Comparison of ENCODE assay signal across 8 cellular contexts in the genomic region with DNA sequence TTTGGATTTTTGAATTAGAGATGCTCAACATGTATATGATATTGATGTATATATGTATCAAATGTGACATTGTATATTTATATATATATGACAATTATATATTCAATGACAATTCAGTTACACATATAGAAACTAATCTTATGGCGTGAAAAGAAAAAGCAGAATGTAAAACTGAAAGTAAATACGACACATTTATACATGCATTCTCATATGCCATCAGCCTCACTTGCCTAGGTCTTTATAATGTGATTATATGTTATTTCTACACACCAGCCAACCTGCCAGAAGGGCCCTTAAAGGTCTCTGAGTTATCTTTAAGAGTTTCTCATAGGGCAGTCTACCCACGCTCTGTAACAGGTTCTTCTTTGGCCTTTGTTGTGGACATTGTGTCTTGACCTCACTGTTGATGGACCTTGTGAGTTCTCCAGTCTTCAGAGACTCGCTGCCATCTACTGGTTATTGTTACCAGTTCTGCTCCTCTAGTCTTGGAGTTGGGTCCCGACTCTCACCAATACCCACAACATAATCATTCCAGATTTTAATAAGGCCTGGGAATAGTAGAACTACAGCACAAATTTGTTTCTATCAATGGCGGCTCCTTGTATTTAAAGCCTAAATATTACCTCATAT.
DNase-seq lines count a peak whose midpoint lies in the region; ATAC-seq and TF ChIP-seq lines count a peak whose summit lies in the region.
"Had no signal": no experiment of that assay in that cellular context is flagged by ENCODE, and none has a peak within 500 bp of the region (broad histone marks: within the 10 kb centered on the region; RNA-seq: fewer than 3 reads in every experiment).

No MANE protein-coding gene starts in this region.

- CTCF ChIA-PET in RWPE1 (lab: Yijun Ruan, JAX): no interaction called here

- DNase-seq in NCI-H1930 (lab: John Stamatoyannopoulos, UW) (peak; percentile 10 to 28), endothelial cell (ENCODE audit: low spot score) (peak; percentile 35), neural crest cell (ENCODE audit: low read depth, low spot score) (no peak), RWPE1 (ENCODE audit: low spot score) (no peak)
- DNase-seq in activated CD4-positive, CD25-positive, alpha-beta regulatory T cell treated with anti-CD3 and anti-CD28 coated beads, Interleukin-2, amount 50 U/mL, for 72 hours: no peak

- ATAC-seq in GM18511 (IDR thresholded peaks at IDR 0.05; ENCODE audit: unreplicated experiment) (peak; percentile 69), HG02759 (IDR thresholded peaks at IDR 0.05; ENCODE audit: unreplicated experiment) (peak; percentile 79)

- H3K9me3 Mint-ChIP-seq in endothelial cell (ENCODE audit: unreplicated experiment) (no peaks in the 10 kb centered on the region), neural crest cell (peaks cover 9% of the 10 kb centered on the region)

- POLR2A ChIA-PET in RWPE1 (lab: Yijun Ruan, JAX; ENCODE audit: low non-redundant PET): no interaction called here

- H3K36me3 Mint-ChIP-seq in endothelial cell (ENCODE audit: low read depth, unreplicated experiment) (no peaks in the 10 kb centered on the region), neural crest cell (ENCODE audit: low read depth) (peaks cover 15% of the 10 kb centered on the region)

- no peak overlapping the region for H3K27ac ChIP-seq in RWPE1
- H3K27ac ChIP-seq: skin epidermis had no signal

- H3K4me1 Mint-ChIP-seq in endothelial cell (ENCODE audit: unreplicated experiment) (peaks cover 16% of the 10 kb centered on the region), neural crest cell (peaks cover 13% of the 10 kb centered on the region)

- H3K27me3 Mint-ChIP-seq in endothelial cell (ENCODE audit: unreplicated experiment): no peaks in the 10 kb centered on the region
- H3K27me3 Mint-ChIP-seq in neural crest cell (ENCODE audit: low read depth): no peaks in the 10 kb centered on the region

- H3K27ac Mint-ChIP-seq in endothelial cell (ENCODE audit: unreplicated experiment) (no peak overlapping the region), neural crest cell (ENCODE audit: unreplicated experiment) (no peak overlapping the region)

- TF ChIP-seq CTCF in endothelial cell (IDR thresholded peaks at IDR 0.05; ENCODE audit: unreplicated experiment) (no peak), neural crest cell (conservative IDR thresholded peaks at IDR 0.05) (peak; percentile 61), RWPE1 (conservative IDR thresholded peaks at IDR 0.05; ENCODE audit: low read depth) (no peak)

- H3K4me3 Mint-ChIP-seq in endothelial cell (ENCODE audit: unreplicated experiment) (no peak overlapping the region), neural crest cell (no peak overlapping the region)

Comparison
In these comparisons a context has a peak if more than half of its experiments do, and no peak if none do; other contexts are left out.
1. DNase-seq: peak in NCI-H1930 (2 of 2) and endothelial cell (single experiment); none in neural crest cell (single experiment), RWPE1 (single experiment) and activated CD4-positive, CD25-positive, alpha-beta regulatory T cell treated with anti-CD3 and anti-CD28 coated beads, Interleukin-2, amount 50 U/mL, for 72 hours (single experiment).